Comparison of ENCODE assay signal across 2 cellular contexts in genomic region chr20:31841928-31842327, GRCh38.
TF ChIP-seq lines count a peak whose summit lies in the region.

No MANE protein-coding gene starts in this region.

TF ChIP-seq in K562, 482 proteins besides CTCF, POLR2A, EP300 and RAD21:
- no peak for TF ChIP-seq MCM2 (IDR thresholded peaks at IDR 0.05; ENCODE audit: low read depth)
- TF ChIP-seq JUND (IDR thresholded peaks at IDR 0.05; ENCODE audit: borderline replicate concordance, low read depth, low read length) = peak; percentile 35; the same call in 1 of the 2 replicates
- TF ChIP-seq JUND (tag; IDR thresholded peaks at IDR 0.05; ENCODE audit: borderline replicate concordance, low read depth, low read length) = no peak
- peak; percentile 70 for TF ChIP-seq NFIC (IDR thresholded peaks at IDR 0.05)

TF ChIP-seq in liver, 16 proteins besides CTCF, POLR2A, EP300 and RAD21:
- TF ChIP-seq FOXA2 (IDR thresholded peaks at IDR 0.05) (no peak), JUND (IDR thresholded peaks at IDR 0.05) (no peak), SP1 (IDR thresholded peaks at IDR 0.05) (no peak), NR2F2 (IDR thresholded peaks at IDR 0.05) (no peak), MAX (IDR thresholded peaks at IDR 0.05) (no peak), RXRA (IDR thresholded peaks at IDR 0.05) (no peak), FOXA1 (IDR thresholded peaks at IDR 0.05) (no peak), EGR1 (IDR thresholded peaks at IDR 0.05; ENCODE audit: low read depth in 2 of 2) (no peak), ZBTB33 (IDR thresholded peaks at IDR 0.05) (no peak), YY1 (IDR thresholded peaks at IDR 0.05) (no peak), ATF3 (IDR thresholded peaks at IDR 0.05) (no peak), GABPA (IDR thresholded peaks at IDR 0.05 in 1 of 2, conservative IDR thresholded peaks at IDR 0.05 in 1 of 2) (no peak), TAF1 (conservative IDR thresholded peaks at IDR 0.05) (no peak), HNF4A (conservative IDR thresholded peaks at IDR 0.05) (no peak), REST (IDR thresholded peaks at IDR 0.05) (no peak), HNF4G (IDR thresholded peaks at IDR 0.05) (no peak)
TF ChIP-seq in liver: peak in this region for 0.
